In genomic region chr5:151224372-151224771, GRCh38 we compare ENCODE assay signal across 1 cellular context.
TF ChIP-seq lines count a peak whose summit lies in the region.

No MANE protein-coding gene starts in this region.

TF ChIP-seq in GM23338, 12 proteins besides CTCF, POLR2A, EP300 and RAD21 (continued from another document):
- TF ChIP-seq ZNF331 (CRISPR knock-in tag; IDR thresholded peaks at IDR 0.05; ENCODE audit: low read depth) = no peak
- TF ChIP-seq ETS1 (IDR thresholded peaks at IDR 0.05) = no peak
- no peak for TF ChIP-seq NANOG (IDR thresholded peaks at IDR 0.05; ENCODE audit: borderline replicate concordance)
- TF ChIP-seq REST (IDR thresholded peaks at IDR 0.05; ENCODE audit: unreplicated experiment) = no peak
- no peak for TF ChIP-seq STAT1 (IDR thresholded peaks at IDR 0.05; ENCODE audit: unreplicated experiment)
